In the genomic region with DNA sequence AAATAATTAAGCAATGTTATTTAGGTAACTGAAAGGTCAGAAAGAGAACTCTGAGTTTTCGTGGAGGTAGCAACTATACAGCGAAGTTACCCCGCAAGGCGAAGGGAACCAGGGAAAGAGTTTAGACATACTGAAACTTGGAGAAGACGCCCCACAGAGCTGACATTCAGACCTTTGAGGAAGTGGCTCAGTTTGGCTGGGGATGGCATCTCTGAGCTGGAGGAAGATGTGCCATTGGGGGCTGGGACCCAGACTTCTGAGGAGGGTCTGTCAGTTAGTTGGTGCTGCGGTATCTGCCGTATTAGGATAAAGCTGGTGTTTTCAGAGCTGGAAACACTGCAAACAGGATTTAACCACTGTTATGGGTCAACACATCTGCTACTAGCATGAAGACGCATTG, we compare ENCODE assay signal across 22 cellular contexts.
"Had no signal": no experiment of that assay in that cellular context is flagged by ENCODE, and none has a peak within 500 bp of the region (broad histone marks: within the 10 kb centered on the region; RNA-seq: fewer than 3 reads in every experiment).

No MANE protein-coding gene starts in this region.

- H3K27me3 ChIP-seq: esophagus squamous epithelium, foreskin keratinocyte, hepatocyte, right lobe of liver, suprapubic skin, thyroid gland, upper lobe of right lung, vagina had no signal

- H3K9ac ChIP-seq: parathyroid adenoma had no signal

- H3K4me2 ChIP-seq: hepatocyte had no signal

- H3K9me3 ChIP-seq: esophagus squamous epithelium, psoas muscle, right lobe of liver, suprapubic skin, thyroid gland, upper lobe of right lung, vagina had no signal

- H2AFZ ChIP-seq: hepatocyte, parathyroid adenoma had no signal

- H3K36me3 ChIP-seq: esophagus squamous epithelium, right lobe of liver, suprapubic skin, thyroid gland, upper lobe of right lung, vagina had no signal

- H3K27ac Mint-ChIP-seq: natural killer cell treated with Interleukin-12 subunit alpha and Interleukin-12 subunit beta and Interleukin-15 and Interleukin-18, amount 100 ng/mL, for 72 hours; stimulated activated effector memory CD8-positive, alpha-beta T cell treated with anti-CD3 and anti-CD28 coated beads, Interleukin-12 subunit alpha, Interleukin-12 subunit beta, amount 100 ng/mL, for 72 hours had no signal

- H3K4me3 Mint-ChIP-seq: natural killer cell treated with Interleukin-12 subunit alpha and Interleukin-12 subunit beta and Interleukin-15 and Interleukin-18, amount 100 ng/mL, for 72 hours; stimulated activated effector memory CD8-positive, alpha-beta T cell treated with anti-CD3 and anti-CD28 coated beads, Interleukin-12 subunit alpha, Interleukin-12 subunit beta, amount 100 ng/mL, for 72 hours had no signal

- DNase-seq: dermis blood vessel endothelial cell; esophagus squamous epithelium; foreskin keratinocyte; left colon; left ventricle myocardium superior; mesenchymal stem cell; midbrain; psoas muscle; retina; right lobe of liver; stimulated activated CD4-positive, alpha-beta T cell treated with anti-CD3 and anti-CD28 coated beads, Interleukin-4, amount 100 ng/mL, for 1 hour; stimulated activated CD8-positive, alpha-beta memory T cell treated with anti-CD3 and anti-CD28 coated beads, Interleukin-4, amount 100 ng/mL, for 48 hours; stimulated activated naive CD8-positive, alpha-beta T cell treated with anti-CD3 and anti-CD28 coated beads, Interleukin-15, Interleukin-2, amounts not matched to agents 100 U/mL and 50 U/mL, for 24 hours; thyroid gland; upper lobe of right lung had no signal

- H3K27me3 Mint-ChIP-seq: natural killer cell treated with Interleukin-12 subunit alpha and Interleukin-12 subunit beta and Interleukin-15 and Interleukin-18, amount 100 ng/mL, for 72 hours had no signal

- H3K36me3 Mint-ChIP-seq: natural killer cell treated with Interleukin-12 subunit alpha and Interleukin-12 subunit beta and Interleukin-15 and Interleukin-18, amount 100 ng/mL, for 72 hours; stimulated activated effector memory CD8-positive, alpha-beta T cell treated with anti-CD3 and anti-CD28 coated beads, Interleukin-12 subunit alpha, Interleukin-12 subunit beta, amount 100 ng/mL, for 72 hours had no signal

- H3K79me2 ChIP-seq: hepatocyte, parathyroid adenoma had no signal

- H3K4me1 ChIP-seq: esophagus squamous epithelium, foreskin keratinocyte, parathyroid adenoma, psoas muscle, right lobe of liver, suprapubic skin, thyroid gland, upper lobe of right lung, vagina had no signal

- H3K27ac ChIP-seq: esophagus squamous epithelium, foreskin keratinocyte, hepatocyte, parathyroid adenoma, psoas muscle, right lobe of liver, suprapubic skin, thyroid gland, upper lobe of right lung, vagina had no signal

- H3K4me3 ChIP-seq: esophagus squamous epithelium, hepatocyte, lung, psoas muscle, right lobe of liver, suprapubic skin, thyroid gland, upper lobe of right lung, vagina had no signal

- H3K4me1 Mint-ChIP-seq: stimulated activated effector memory CD8-positive, alpha-beta T cell treated with anti-CD3 and anti-CD28 coated beads, Interleukin-12 subunit alpha, Interleukin-12 subunit beta, amount 100 ng/mL, for 72 hours had no signal

- ATAC-seq: foreskin keratinocyte; left colon; left ventricle myocardium superior; natural killer cell treated with Interleukin-12 subunit alpha and Interleukin-12 subunit beta and Interleukin-15 and Interleukin-18, amount 100 ng/mL, for 72 hours; psoas muscle; stimulated activated effector memory CD8-positive, alpha-beta T cell treated with anti-CD3 and anti-CD28 coated beads, Interleukin-12 subunit alpha, Interleukin-12 subunit beta, amount 100 ng/mL, for 72 hours; stimulated activated naive CD8-positive, alpha-beta T cell treated with anti-CD3 and anti-CD28 coated beads, Interleukin-15, Interleukin-2, amounts not matched to agents 100 U/mL and 50 U/mL, for 24 hours; upper lobe of right lung had no signal
